Comparison of ENCODE assay signal across 27 cellular contexts in genomic region chrX:109716431-109717028, GRCh38. TPM values are rescaled to one million over a fixed set of nuclear protein-coding genes. Genes with fewer than 3 reads are reported as not detected.
DNase-seq lines count a peak whose midpoint lies in the region; ATAC-seq, FAIRE-seq and TF ChIP-seq lines count a peak whose summit lies in the region.
"Had no signal": no experiment of that assay in that cellular context is flagged by ENCODE, and none has a peak within 500 bp of the region (broad histone marks: within the 10 kb centered on the region; RNA-seq: fewer than 3 reads in every experiment).

No MANE protein-coding gene starts in this region.

- TF ChIP-seq EP300 in HepG2 (IDR thresholded peaks at IDR 0.05; ENCODE audit: low read depth in 2 of 2, low read length in 2 of 2) (no peak), HepG2 (CRISPR knock-in tag; IDR thresholded peaks at IDR 0.05; ENCODE audit: borderline replicate concordance) (no peak), SK-N-SH (IDR thresholded peaks at IDR 0.05; ENCODE audit: borderline replicate concordance in 1 of 2, low read depth in 1 of 2, low read length in 1 of 2) (no peak)

- peak overlapping the region; percentile 7; the same call in 1 of the 2 replicates for H3K4me2 ChIP-seq in HepG2 (ENCODE audit: low read depth, low read length)
- H3K4me2 ChIP-seq in SK-N-SH: no peak overlapping the region

- no peak for FAIRE-seq in HepG2 (lab: Jason Lieb, UNC)
- FAIRE-seq: GM19239, islet of Langerhans, pancreas had no signal

- in situ Hi-C loops in HepG2 (cut with HindIII; ENCODE audit: extremely low pct_ligation_motif_present, low pct_unique_long_range_greater_than_20kb) (no loop called here), astrocyte of the spinal cord (cut with HindIII; ENCODE audit: low sequenced_read_pairs) (no loop called here)

- H3K79me2 ChIP-seq in HepG2 (ENCODE audit: insufficient read depth, low read length): peaks cover 93% of the 10 kb centered on the region
- H3K79me2 ChIP-seq in SK-N-SH (ENCODE audit: insufficient read depth): peaks cover 84% of the 10 kb centered on the region

- peaks cover 88% of the 10 kb centered on the region for H3K4me1 ChIP-seq in HepG2 (ENCODE audit: insufficient read depth, low read length)
- no peaks in the 10 kb centered on the region for H3K4me1 ChIP-seq in right lobe of liver
- H3K4me1 ChIP-seq in left lung: peaks cover 0 to 49% of the 10 kb centered on the region in 2 donors
- peaks cover 0 to 5% of the 10 kb centered on the region in 2 experiments; a peak in 1 of 4 replicates for H3K4me1 ChIP-seq in SK-N-SH (ENCODE audit: control insufficient read depth in 1 of 2, insufficient read depth in 2 of 2, low read depth in 1 of 2, low read length in 1 of 2)
- H3K4me1 ChIP-seq: breast epithelium, colonic mucosa, HAP-1, pancreas had no signal

- TF ChIP-seq POLR2A in HepG2 (IDR thresholded peaks at IDR 0.05; ENCODE audit: insufficient read depth in 1 of 2, low read depth in 2 of 2, low read length in 2 of 2): no peak
- TF ChIP-seq POLR2A in right lobe of liver (IDR thresholded peaks at IDR 0.05): no peak

- H3K27ac ChIP-seq in HepG2 (ENCODE audit: extremely low read length, insufficient read depth, low read length) (no peak overlapping the region), right lobe of liver (no peak overlapping the region), left lung (no peak overlapping the region), SK-N-SH (ENCODE audit: low read depth in 2 of 2, low read length in 1 of 2) (peak overlapping the region in 1 of 2 experiments; percentile 40; a peak in 2 of 4 replicates)
- H3K27ac ChIP-seq: BLaER1 treated with 17β-estradiol and CSF1 and Interleukin-3, amounts not matched to agents 10 nM and 100 nM; breast epithelium; colonic mucosa; pancreas; upper lobe of left lung had no signal

- ATAC-seq in HepG2: no peak
- no peak for ATAC-seq in right lobe of liver
- ATAC-seq in left lung: peak; percentile 28
- ATAC-seq: mucosa of descending colon; pancreas; stimulated activated effector memory CD8-positive, alpha-beta T cell treated with anti-CD3 and anti-CD28 coated beads, Interleukin-12 subunit alpha, Interleukin-12 subunit beta, amount 100 ng/mL, for 72 hours had no signal

- intact Hi-C loops in HepG2 (cut with micrococcal nuclease; ENCODE audit: unreplicated experiment): no loop called here
- intact Hi-C loops in right lobe of liver (cut with DNase I): loop anchor here in 1 of 2 donors (10.0 kb wide), 1 partner anchor 168 kb away; no protein-coding TSS in a partner anchor
- intact Hi-C loops in left lung (cut with DNase I): loop anchor here in 1 of 2 donors (10.0 kb wide), 1 partner anchor 168 kb away; no protein-coding TSS in a partner anchor

- H3K9me3 ChIP-seq in HepG2 (ENCODE audit: low read length) (no peaks in the 10 kb centered on the region), right lobe of liver (no peaks in the 10 kb centered on the region), left lung (no peaks in the 10 kb centered on the region), SK-N-SH (no peaks in the 10 kb centered on the region)
- H3K9me3 ChIP-seq: BLaER1 treated with 17β-estradiol and CSF1 and Interleukin-3, amounts not matched to agents 10 nM and 100 nM; breast epithelium; colonic mucosa; esophagus muscularis mucosa; HAP-1; mucosa of descending colon; pancreas; upper lobe of left lung had no signal

- POLR2A ChIA-PET in HepG2 (lab: Yijun Ruan, JAX): no interaction called here
- POLR2A ChIA-PET in SK-N-SH (lab: Yijun Ruan, JAX): no interaction called here

- TF ChIP-seq RAD21 in HepG2 (CRISPR knock-in tag; IDR thresholded peaks at IDR 0.05) (no peak), SK-N-SH (IDR thresholded peaks at IDR 0.05; ENCODE audit: low read length) (no peak)

- DNase-seq in HepG2 (ENCODE audit: low spot score): no peak
- DNase-seq in right lobe of liver: no peak
- peak; percentile 43 for DNase-seq in astrocyte of the spinal cord (ENCODE audit: low read depth, low spot score)
- no peak for DNase-seq in left lung
- no peak for DNase-seq in activated CD8-positive, alpha-beta memory T cell treated with anti-CD3 and anti-CD28 coated beads, Interleukin-2, amount 50 U/mL, for 4 hours
- DNase-seq in GF-D8 (lab: John Stamatoyannopoulos, UW): no peak
- no peak for DNase-seq in SK-N-SH
- DNase-seq: activated effector memory CD4-positive, alpha-beta T cell treated with Interleukin-2 at 50 U/mL for 16 hours; colonic mucosa; COR-L47; DMS79 treated with DMSO at 0.1 percent for 48 hours; KBM-7; MM.1S; mucosa of descending colon; NCI-H1436 treated with DMSO at 0.1 percent for 48 hours; OCI-M1; pancreas; right cardiac atrium; stimulated activated CD4-positive, alpha-beta T cell treated with anti-CD3 and anti-CD28 coated beads, Interleukin-4, amount 100 ng/mL, for 24 hours; upper lobe of left lung had no signal

- no peak overlapping the region for H2AFZ ChIP-seq in HepG2 (ENCODE audit: low read length)
- no peak overlapping the region for H2AFZ ChIP-seq in SK-N-SH (ENCODE audit: low read depth)

- peaks cover 14% of the 10 kb centered on the region for H3F3A ChIP-seq in SK-N-SH (replicated peaks; ENCODE audit: insufficient read depth)

- CTCF ChIA-PET in HepG2 (lab: Yijun Ruan, JAX; ENCODE audit: low intra/inter-chr PET ratio, low total read pairs): no interaction called here
- CTCF ChIA-PET in SK-N-SH (lab: Yijun Ruan, JAX): interaction anchor here (7.0 kb wide), 1 partner anchor 140 kb away, joined by 105 read pairs; no protein-coding TSS in a partner anchor

- WGBS in HepG2 (ENCODE audit: low lambda C conversion rate): 43% methylated on average over 1 of the region's 1 CpG
- WGBS in right lobe of liver (ENCODE audit: insufficient coverage, low coverage, low lambda C conversion rate, missing lambda C conversion rate): 40% methylated on average over 1 of the region's 1 CpG
- WGBS in SK-N-SH (ENCODE audit: low lambda C conversion rate): 27% methylated on average over 1 of the region's 1 CpG

- BruUV-seq in HepG2 (replicated peaks; lab: Mats Ljungman, UMichigan): no TSS peak

- peaks cover 2 to 16% of the 10 kb centered on the region in 2 experiments; a peak in 2 of 5 replicates for H3K36me3 ChIP-seq in HepG2 (replicated peaks in 1 of 2; ENCODE audit: control insufficient read depth in 1 of 2, insufficient read depth in 2 of 2, low read length in 2 of 2)
- no peaks in the 10 kb centered on the region for H3K36me3 ChIP-seq in right lobe of liver
- no peaks in the 10 kb centered on the region for H3K36me3 ChIP-seq in left lung
- H3K36me3 ChIP-seq in SK-N-SH (replicated peaks in 1 of 2; ENCODE audit: control insufficient read depth in 1 of 2, insufficient read depth in 2 of 2, low read length in 1 of 2): no peaks in the 10 kb centered on the region
- H3K36me3 ChIP-seq: breast epithelium, colonic mucosa, esophagus muscularis mucosa, HAP-1, pancreas, upper lobe of left lung had no signal

- H3K9ac ChIP-seq in HepG2 (ENCODE audit: insufficient read depth, low read depth, low read length): no peak overlapping the region
- H3K9ac ChIP-seq in SK-N-SH: no peak overlapping the region
- H3K9ac ChIP-seq: BLaER1 treated with 17β-estradiol and CSF1 and Interleukin-3, amounts not matched to agents 10 nM and 100 nM had no signal

- TF ChIP-seq CTCF in HepG2 (CRISPR knock-in tag; IDR thresholded peaks at IDR 0.05): no peak
- TF ChIP-seq CTCF in right lobe of liver (IDR thresholded peaks at IDR 0.05): no peak
- no peak for TF ChIP-seq CTCF in astrocyte of the spinal cord (IDR thresholded peaks at IDR 0.05; ENCODE audit: low read depth, low read length)
- TF ChIP-seq CTCF in left lung (IDR thresholded peaks at IDR 0.05): no peak
- TF ChIP-seq CTCF in SK-N-SH (IDR thresholded peaks at IDR 0.05): no peak

- H3K4me3 ChIP-seq in HepG2 (replicated peaks in 1 of 3; ENCODE audit: insufficient read depth in 1 of 3, low read depth in 2 of 3, low read length in 3 of 3) (no peak overlapping the region), right lobe of liver (no peak overlapping the region), astrocyte of the spinal cord (ENCODE audit: low read depth, low read length) (no peak overlapping the region), left lung (no peak overlapping the region), SK-N-SH (ENCODE audit: low read depth in 2 of 2, low read length in 1 of 2) (no peak overlapping the region)
- H3K4me3 ChIP-seq: BLaER1 treated with 17β-estradiol and CSF1 and Interleukin-3, amounts not matched to agents 10 nM and 100 nM; breast epithelium; colonic mucosa; esophagus muscularis mucosa; HAP-1; mucosa of descending colon; pancreas; upper lobe of left lung had no signal

- H3K9me2 ChIP-seq in SK-N-SH: no peaks in the 10 kb centered on the region

- peaks cover 88% of the 10 kb centered on the region for H4K20me1 ChIP-seq in HepG2 (ENCODE audit: insufficient read depth, low read length)
- no peaks in the 10 kb centered on the region for H4K20me1 ChIP-seq in SK-N-SH (ENCODE audit: insufficient read depth)

- H3K27me3 ChIP-seq in HepG2 (ENCODE audit: control insufficient read depth in 1 of 2, insufficient read depth in 2 of 2, low read length in 2 of 2) (no peaks in the 10 kb centered on the region), right lobe of liver (peaks cover 0 to 10% of the 10 kb centered on the region in 2 donors), left lung (no peaks in the 10 kb centered on the region), SK-N-SH (ENCODE audit: insufficient read depth) (no peaks in the 10 kb centered on the region; the same call in 1 of the 2 replicates)
- H3K27me3 ChIP-seq: colonic mucosa, esophagus muscularis mucosa, pancreas, upper lobe of left lung had no signal

RNA-seq across cellular contexts. Expression of gene ACSL4, which starts 16.5 kb away (rescaled TPM):
- total RNA-seq in HepG2 (2016; rRNA removed; fragmentation: Illumina TruSeq; extraction: Trizol) (316 and 521 TPM in 2 replicates), right lobe of liver (10 to 100 TPM in 2 of 6 experiments, 1 to 10 TPM in 4; 1.8 to 76.7 (median 5.3) TPM), left lung (10 to 100 TPM; 87.7 to 93.9 TPM)
- 26.7 and 28.6 TPM in 2 replicates for total RNA-seq in HepG2 (2016; cell fraction: cytosol; rRNA removed; fragmentation: Illumina TruSeq; extraction: Trizol; ENCODE audit: low read depth)
- 304 and 484 TPM in 2 replicates for total RNA-seq in HepG2 (2016; cell fraction: insoluble cytoplasmic fraction; rRNA removed; fragmentation: Illumina TruSeq; extraction: Trizol)
- 83.2 and 99.0 TPM in 2 replicates for total RNA-seq in HepG2 (2016; cell fraction: membrane; rRNA removed; fragmentation: Illumina TruSeq; extraction: Trizol)
- total RNA-seq in HepG2 (2016; cell fraction: nucleus; rRNA removed; fragmentation: Illumina TruSeq; extraction: Trizol): 195 and 201 TPM in 2 replicates
- polyA plus RNA-seq in HepG2 (2011; rRNA removed) (176 and 207 TPM in 2 replicates), SK-N-SH (2012; rRNA removed) (17.5 and 18.1 TPM in 2 replicates)
- polyA plus RNA-seq in HepG2 (2011; cell fraction: cytosol; rRNA removed): 107 and 171 TPM in 2 replicates
- 84.2 and 108 TPM in 2 replicates for polyA plus RNA-seq in HepG2 (2011; cell fraction: nucleus; rRNA removed)
- polyA plus RNA-seq in HepG2 (2012): 293 and 329 TPM in 2 replicates
- polyA plus RNA-seq in HepG2 (2016; cell fraction: cytosol; fragmentation: Illumina TruSeq; extraction: Trizol; ENCODE audit: low read depth): 5.7 and 7.1 TPM in 2 replicates
- polyA plus RNA-seq in HepG2 (2016; cell fraction: insoluble cytoplasmic fraction; fragmentation: Illumina TruSeq; extraction: Trizol; ENCODE audit: low read depth): 281 and 310 TPM in 2 replicates
- 26.0 and 28.9 TPM in 2 replicates for polyA plus RNA-seq in HepG2 (2016; cell fraction: membrane; fragmentation: Illumina TruSeq; extraction: Trizol; ENCODE audit: low read depth)
- polyA plus RNA-seq in HepG2 (2016; cell fraction: nucleus; fragmentation: Illumina TruSeq; extraction: Trizol; ENCODE audit: insufficient read depth, low read depth): 191 and 192 TPM in 2 replicates
- 51.4 and 478 TPM in 2 replicates for polyA minus RNA-seq in HepG2 (2011; rRNA and poly(A)+ RNA removed; ENCODE audit: low replicate concordance)
- polyA minus RNA-seq in HepG2 (2011; cell fraction: cytosol; rRNA and poly(A)+ RNA removed): 475 and 658 TPM in 2 replicates
- polyA minus RNA-seq in HepG2 (2011; cell fraction: nucleus; rRNA and poly(A)+ RNA removed): 386 and 495 TPM in 2 replicates
- polyA plus RNA-seq in SK-N-SH (2012; cell fraction: cytosol; rRNA removed): 20.2 and 23.3 TPM in 2 replicates
- polyA plus RNA-seq in SK-N-SH (2012; cell fraction: nucleus; rRNA removed): 10.0 and 18.6 TPM in 2 replicates
